12 cellular contexts compared by ENCODE assay signal in genomic region chr2:236538242-236538641, GRCh38. TPM values are rescaled to one million over a fixed set of nuclear protein-coding genes. Genes with fewer than 3 reads are reported as not detected.
DNase-seq lines count a peak whose midpoint lies in the region; ATAC-seq and TF ChIP-seq lines count a peak whose summit lies in the region.
"Had no signal": no experiment of that assay in that cellular context is flagged by ENCODE, and none has a peak within 500 bp of the region (broad histone marks: within the 10 kb centered on the region; RNA-seq: fewer than 3 reads in every experiment).

No MANE protein-coding gene starts in this region.

- peaks cover 3% of the 10 kb centered on the region for H3K27me3 Mint-ChIP-seq in dendritic cell treated with granulocyte-macrophage colony-stimulating factor and Interleukin-4, amounts not matched to agents 40 ng/mL and 50 ng/mL, for 4 days

- DNase-seq in uterus (no peak), OCI-M1 (lab: John Stamatoyannopoulos, UW) (no peak), posterior cingulate gyrus (no peak), GOT3 (lab: John Stamatoyannopoulos, UW) (no peak)
- DNase-seq: NCI-H446 had no signal

- intact Hi-C loops in dendritic cell treated with granulocyte-macrophage colony-stimulating factor and Interleukin-4, amounts not matched to agents 40 ng/mL and 50 ng/mL, for 4 days (cut with micrococcal nuclease) = no loop called here
- intact Hi-C loops in uterus (cut with DNase I; ENCODE audit: low total_unique reads) (no loop called here), posterior cingulate gyrus (cut with DNase I) (no loop called here)

- no peaks in the 10 kb centered on the region for H3K36me3 ChIP-seq in BLaER1 treated with 17β-estradiol and CSF1 and Interleukin-3, amounts not matched to agents 10 nM and 100 nM
- H3K36me3 ChIP-seq in uterus = no peaks in the 10 kb centered on the region

- H3K27me3 ChIP-seq in BLaER1 treated with 17β-estradiol and CSF1 and Interleukin-3, amounts not matched to agents 10 nM and 100 nM = no peaks in the 10 kb centered on the region
- H3K27me3 ChIP-seq in uterus = no peaks in the 10 kb centered on the region

- H3K27ac ChIP-seq in BLaER1 treated with 17β-estradiol and CSF1 and Interleukin-3, amounts not matched to agents 10 nM and 100 nM = no peak overlapping the region
- H3K27ac ChIP-seq in uterus = no peak overlapping the region

- H3K4me1 ChIP-seq in BLaER1 treated with 17β-estradiol and CSF1 and Interleukin-3, amounts not matched to agents 10 nM and 100 nM = peaks cover 13 to 24% (median 23%) of the 10 kb centered on the region in 10 experiments
- H3K4me1 ChIP-seq in uterus = no peaks in the 10 kb centered on the region

- peak overlapping the region in 2 of 11 experiments; percentile 8 to 39; a peak in 1 of 22 replicates for H3K9ac ChIP-seq in BLaER1 treated with 17β-estradiol and CSF1 and Interleukin-3, amounts not matched to agents 10 nM and 100 nM

- no peak overlapping the region for H3K4me3 ChIP-seq in BLaER1 treated with 17β-estradiol and CSF1 and Interleukin-3, amounts not matched to agents 10 nM and 100 nM
- no peak overlapping the region for H3K4me3 ChIP-seq in uterus

- no peak for TF ChIP-seq CTCF in uterus (IDR thresholded peaks at IDR 0.05)

- no peaks in the 10 kb centered on the region for H4K20me1 ChIP-seq in BLaER1 treated with 17β-estradiol and CSF1 and Interleukin-3, amounts not matched to agents 10 nM and 100 nM

- peak; percentile 44 for ATAC-seq in GM18517 (IDR thresholded peaks at IDR 0.05; ENCODE audit: unreplicated experiment)
- ATAC-seq in HG03571 (IDR thresholded peaks at IDR 0.05; ENCODE audit: unreplicated experiment) = peak; percentile 48
- ATAC-seq: Right ventricle myocardium inferior had no signal

- no peaks in the 10 kb centered on the region for H3K36me3 Mint-ChIP-seq in dendritic cell treated with granulocyte-macrophage colony-stimulating factor and Interleukin-4, amounts not matched to agents 40 ng/mL and 50 ng/mL, for 4 days (ENCODE audit: low read depth)
- H3K36me3 Mint-ChIP-seq: brain had no signal

- H3K9me3 Mint-ChIP-seq in dendritic cell treated with granulocyte-macrophage colony-stimulating factor and Interleukin-4, amounts not matched to agents 40 ng/mL and 50 ng/mL, for 4 days = no peaks in the 10 kb centered on the region
- H3K9me3 Mint-ChIP-seq: brain had no signal

- TF ChIP-seq POLR2A in uterus (IDR thresholded peaks at IDR 0.05) = no peak

- H3K9me3 ChIP-seq in BLaER1 treated with 17β-estradiol and CSF1 and Interleukin-3, amounts not matched to agents 10 nM and 100 nM (replicated peaks in 1 of 11) = peaks cover 0 to 11% (median 0%) of the 10 kb centered on the region in 11 experiments; a peak in 7 of 22 replicates
- no peaks in the 10 kb centered on the region for H3K9me3 ChIP-seq in uterus

- H3K27ac Mint-ChIP-seq in dendritic cell treated with granulocyte-macrophage colony-stimulating factor and Interleukin-4, amounts not matched to agents 40 ng/mL and 50 ng/mL, for 4 days = peak overlapping the region; percentile 67

- H3K4me3 Mint-ChIP-seq in dendritic cell treated with granulocyte-macrophage colony-stimulating factor and Interleukin-4, amounts not matched to agents 40 ng/mL and 50 ng/mL, for 4 days = peak overlapping the region; percentile 58
- H3K4me3 Mint-ChIP-seq: brain had no signal

- H3K4me2 ChIP-seq in BLaER1 treated with 17β-estradiol and CSF1 and Interleukin-3, amounts not matched to agents 10 nM and 100 nM = peak overlapping the region in 8 of 11 experiments; percentile 13 to 67 (median 35); a peak in 13 of 22 replicates

- H3K4me1 Mint-ChIP-seq in dendritic cell treated with granulocyte-macrophage colony-stimulating factor and Interleukin-4, amounts not matched to agents 40 ng/mL and 50 ng/mL, for 4 days (ENCODE audit: low read depth) = peaks cover 42% of the 10 kb centered on the region

RNA-seq across cellular contexts. Expression of gene ACKR3, which starts 31.4 kb away (rescaled TPM):
- total RNA-seq in uterus = 10 to 100 TPM; 11.8 to 61.5 (median 26.2) TPM
- total RNA-seq: epithelial cell of proximal tubule had no signal
